In genomic region chrX:151082077-151082948, GRCh38 we compare ENCODE assay signal across 8 cellular contexts.
A peak's percentile ranks its signal among the peaks of the same experiment; 100 is the strongest.
DNase-seq lines count a peak whose midpoint lies in the region; ATAC-seq and TF ChIP-seq lines count a peak whose summit lies in the region.

No MANE protein-coding gene starts in this region.

- H3K4me1 Mint-ChIP-seq in activated naive CD8-positive, alpha-beta T cell treated with anti-CD3 and anti-CD28 coated beads for 36 hours: no peaks in the 10 kb centered on the region

- no peak overlapping the region for H3K4me3 ChIP-seq in Jurkat, Clone E6-1 (ENCODE audit: low read length)
- H3K4me3 ChIP-seq in prostate gland (no peak overlapping the region), vagina (peak overlapping the region in 1 of 2 donors; percentile 31)

- TF ChIP-seq POLR2A in prostate gland (IDR thresholded peaks at IDR 0.05) (no peak), vagina (IDR thresholded peaks at IDR 0.05) (no peak)

- in situ Hi-C loops in SK-MEL-5 (cut with HindIII; ENCODE audit: low pct_unique_long_range_greater_than_20kb, low sequenced_read_pairs): no loop called here

- no peaks in the 10 kb centered on the region for H3K9me3 Mint-ChIP-seq in activated naive CD8-positive, alpha-beta T cell treated with anti-CD3 and anti-CD28 coated beads for 36 hours

- no peaks in the 10 kb centered on the region for H3K27me3 ChIP-seq in prostate gland (replicated peaks; ENCODE audit: insufficient read depth)
- no peaks in the 10 kb centered on the region for H3K27me3 ChIP-seq in vagina

- TF ChIP-seq CTCF in prostate gland (IDR thresholded peaks at IDR 0.05) (peak; percentile 80 to 87 (median 86)), vagina (IDR thresholded peaks at IDR 0.05) (peak in 2 of 3 experiments; percentile 67 to 76)

- H3K4me1 ChIP-seq in prostate gland (replicated peaks) (no peaks in the 10 kb centered on the region), vagina (peaks cover 5% of the 10 kb centered on the region)

- DNase-seq in Daoy (ENCODE audit: low read depth): peak; percentile 46
- peak; percentile 7 for DNase-seq in Jurkat, Clone E6-1 (ENCODE audit: low read depth, low spot score)
- peak; percentile 59 for DNase-seq in SK-MEL-5 (ENCODE audit: low read depth, low spot score)
- peak; percentile 57 for DNase-seq in activated naive CD8-positive, alpha-beta T cell treated with anti-CD3 and anti-CD28 coated beads for 36 hours
- DNase-seq in cardiac septum (ENCODE audit: low spot score): peak; percentile 79
- peak; percentile 14 for DNase-seq in prostate gland (ENCODE audit: low spot score)
- DNase-seq in vagina (ENCODE audit: extremely low spot score in 2 of 2): no peak

- H3K27ac ChIP-seq in prostate gland: no peak overlapping the region
- H3K27ac ChIP-seq in vagina: no peak overlapping the region

- no peaks in the 10 kb centered on the region for H3K9me3 ChIP-seq in prostate gland
- no peaks in the 10 kb centered on the region for H3K9me3 ChIP-seq in vagina

- 15% methylated on average over 11 of the region's 41 CpGs for WGBS in prostate gland

- ATAC-seq in GM21619 (IDR thresholded peaks at IDR 0.05; ENCODE audit: unreplicated experiment): peak; percentile 96

- intact Hi-C loops in cardiac septum (cut with DNase I): loop anchor here (1.0 kb wide), 1 partner anchor 310 kb away; no protein-coding TSS in a partner anchor
- intact Hi-C loops in prostate gland (cut with DNase I): loop anchor here (2.0 kb wide), 1 partner anchor 310 kb away; no protein-coding TSS in a partner anchor
- intact Hi-C loops in vagina (cut with DNase I): loop anchor here (5.0 kb wide), 1 partner anchor 310 kb away; no protein-coding TSS in a partner anchor

- H3K4me3 Mint-ChIP-seq in activated naive CD8-positive, alpha-beta T cell treated with anti-CD3 and anti-CD28 coated beads for 36 hours: no peak overlapping the region

- H3K36me3 ChIP-seq in prostate gland (no peaks in the 10 kb centered on the region), vagina (no peaks in the 10 kb centered on the region)

- H3K36me3 Mint-ChIP-seq in activated naive CD8-positive, alpha-beta T cell treated with anti-CD3 and anti-CD28 coated beads for 36 hours: no peaks in the 10 kb centered on the region

- no peak overlapping the region for H3K27ac Mint-ChIP-seq in activated naive CD8-positive, alpha-beta T cell treated with anti-CD3 and anti-CD28 coated beads for 36 hours

- H3K27me3 Mint-ChIP-seq in activated naive CD8-positive, alpha-beta T cell treated with anti-CD3 and anti-CD28 coated beads for 36 hours: peaks cover 7% of the 10 kb centered on the region

Comparison
In these comparisons a context has a peak if more than half of its experiments do, and no peak if none do; other contexts are left out.
1. DNase-seq: peak in Daoy (single experiment), Jurkat, Clone E6-1 (single experiment), SK-MEL-5 (single experiment), activated naive CD8-positive, alpha-beta T cell treated with anti-CD3 and anti-CD28 coated beads for 36 hours (single experiment), cardiac septum (single experiment) and prostate gland (single experiment); none in vagina (0 of 2).